Comparison of ENCODE assay signal across 35 cellular contexts in the genomic region with DNA sequence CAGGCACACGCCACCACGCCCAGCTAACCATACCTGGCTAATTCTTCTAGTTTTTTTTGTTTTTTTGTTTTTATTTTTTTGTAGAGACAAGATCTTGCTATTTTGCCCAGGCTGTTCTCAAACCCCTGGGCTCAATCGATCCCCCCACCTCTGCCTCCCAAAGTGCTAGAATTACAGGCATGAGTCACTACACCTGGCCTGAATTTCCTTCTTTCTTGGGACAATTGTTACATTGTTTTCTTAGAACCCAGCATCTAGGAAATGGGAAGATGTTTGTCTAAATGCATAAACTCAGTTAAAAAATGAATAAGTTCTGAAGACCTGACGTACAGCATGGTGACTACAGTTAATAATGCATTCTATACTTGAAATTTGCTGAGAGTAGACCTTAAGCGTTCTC.
"Had no signal": no experiment of that assay in that cellular context is flagged by ENCODE, and none has a peak within 500 bp of the region (broad histone marks: within the 10 kb centered on the region; RNA-seq: fewer than 3 reads in every experiment).

No MANE protein-coding gene starts in this region.

- H2AFZ ChIP-seq: PC-9 had no signal

- H3K4me2 ChIP-seq: KMS-11, PC-9 had no signal

- H3K4me3 Mint-ChIP-seq: activated CD8-positive, alpha-beta T cell treated with anti-CD3 and anti-CD28 coated beads, Interleukin-2, amount 10 ng/mL, durations not matched to agents 7 days and 5 days; activated naive CD4-positive, alpha-beta T cell treated with anti-CD3 and anti-CD28 coated beads, Interleukin-2, amount 50 U/mL, for 24 hours; activated naive CD8-positive, alpha-beta T cell treated with anti-CD3 and anti-CD28 coated beads, Interleukin-2, amount 10 ng/mL, durations not matched to agents 7 days and 5 days; activated T-cell treated with anti-CD3 and anti-CD28 coated beads, Interleukin-2, amount 50 U/mL, for 24 hours; central memory CD8-positive, alpha-beta T cell; T-cell had no signal

- DNase-seq: activated CD4-positive, alpha-beta T cell treated with anti-CD3 and anti-CD28 coated beads for 1 hour; activated CD4-positive, alpha-beta T cell treated with anti-CD3 and anti-CD28 coated beads, Interleukin-2, amount 50 U/mL, for 1 hour; activated CD4-positive, CD25-positive, alpha-beta regulatory T cell; activated CD8-positive, alpha-beta T cell treated with anti-CD3 and anti-CD28 coated beads, Interleukin-2, amount 10 ng/mL, durations not matched to agents 7 days and 5 days; activated gamma-delta T cell; activated naive CD4-positive, alpha-beta T cell treated with Interleukin-2 at 50 U/mL for 16 hours; activated naive CD8-positive, alpha-beta T cell treated with anti-CD3 and anti-CD28 coated beads, Interleukin-2, amount 10 ng/mL, durations not matched to agents 7 days and 5 days; activated T-cell treated with anti-CD3 and anti-CD28 coated beads, Interleukin-2, amount 50 U/mL, for 24 hours; amygdala; NCI-H1092 treated with DMSO at 0.1 percent for 48 hours; NCI-H1417; NCI-H146; NCI-H187; NCI-H2029 treated with DMSO at 0.1 percent for 48 hours; NCI-H2107; NCI-H2171; NCI-H510A; NCI-H526; NCI-H748 treated with DMSO at 0.1 percent for 48 hours; NK-92 treated with Interleukin-12 subunit alpha and Interleukin-12 subunit beta, amount 100 ng/mL, for 24 hours; PC-9; SIG-M5; T-cell; T1000; WERI-Rb-1 had no signal

- H3K9ac ChIP-seq: KMS-11 had no signal

- H3K27ac Mint-ChIP-seq: activated CD8-positive, alpha-beta T cell treated with anti-CD3 and anti-CD28 coated beads, Interleukin-2, amount 10 ng/mL, durations not matched to agents 7 days and 5 days; activated naive CD4-positive, alpha-beta T cell treated with anti-CD3 and anti-CD28 coated beads, Interleukin-2, amount 50 U/mL, for 24 hours; activated naive CD8-positive, alpha-beta T cell treated with anti-CD3 and anti-CD28 coated beads, Interleukin-2, amount 10 ng/mL, durations not matched to agents 7 days and 5 days; activated T-cell treated with anti-CD3 and anti-CD28 coated beads, Interleukin-2, amount 50 U/mL, for 24 hours; activated T-helper 2 cell treated with anti-CD3 and anti-CD28 coated beads, Interferon-gamma antibody, Interleukin-2, Interleukin-4, amounts not matched to agents 10 μg/mL and 5 μg/mL and 100 μg/mL, durations not matched to agents 14 hours and 24 hours and 36 hours; T-cell had no signal

- H3K27me3 Mint-ChIP-seq: activated naive CD4-positive, alpha-beta T cell treated with anti-CD3 and anti-CD28 coated beads, Interleukin-2, amount 50 U/mL, for 24 hours had no signal

- H3K27me3 ChIP-seq: ascending aorta, cardiac muscle cell had no signal

- H3K9me3 Mint-ChIP-seq: activated naive CD8-positive, alpha-beta T cell treated with anti-CD3 and anti-CD28 coated beads, Interleukin-2, amount 10 ng/mL, durations not matched to agents 7 days and 5 days had no signal

- FAIRE-seq: RCC 7860 had no signal

- ATAC-seq: activated CD8-positive, alpha-beta T cell treated with anti-CD3 and anti-CD28 coated beads, Interleukin-2, amount 10 ng/mL, durations not matched to agents 7 days and 5 days; Right ventricle myocardium inferior; SK-N-SH treated with all-trans-retinoic acid at 6 μM for 48 hours; T-cell had no signal

- H3K36me3 ChIP-seq: ascending aorta, cardiac muscle cell, WERI-Rb-1 had no signal

- H3K4me1 Mint-ChIP-seq: activated naive CD4-positive, alpha-beta T cell treated with anti-CD3 and anti-CD28 coated beads, Interleukin-2, amount 50 U/mL, for 24 hours; central memory CD8-positive, alpha-beta T cell; T-cell had no signal

- H3K9me3 ChIP-seq: ascending aorta had no signal

- H3K4me1 ChIP-seq: ascending aorta had no signal

- H3K27ac ChIP-seq: ascending aorta, cardiac muscle cell, KMS-11, PC-9, RWPE1, WERI-Rb-1 had no signal

- H3K36me3 Mint-ChIP-seq: activated naive CD8-positive, alpha-beta T cell treated with anti-CD3 and anti-CD28 coated beads, Interleukin-2, amount 10 ng/mL, durations not matched to agents 7 days and 5 days; T-cell had no signal

- H3K4me3 ChIP-seq: ascending aorta, cardiac muscle cell, PC-9 had no signal
